ENCODE assay signal across 8 cellular contexts in genomic region chr1:236282719-236283118, GRCh38.
A peak's percentile ranks its signal among the peaks of the same experiment; 100 is the strongest.
DNase-seq lines count a peak whose midpoint lies in the region; ATAC-seq, FAIRE-seq and TF ChIP-seq lines count a peak whose summit lies in the region.

No MANE protein-coding gene starts in this region.

- H3K27me3 ChIP-seq in MM.1S (replicated peaks; ENCODE audit: insufficient read depth, low read length) (peaks cover 22% of the 10 kb centered on the region), neutrophil (peaks cover 25% of the 10 kb centered on the region)
- H3K27me3 ChIP-seq in effector memory CD4-positive, alpha-beta T cell (replicated peaks; ENCODE audit: control insufficient read depth, insufficient read depth, low read length, poor library complexity, severe bottlenecking), result no peaks in the 10 kb centered on the region

- H3K4me1 ChIP-seq in MM.1S (ENCODE audit: low read length) (peaks cover 12% of the 10 kb centered on the region), neutrophil (ENCODE audit: control insufficient read depth in 1 of 2, insufficient read depth in 1 of 2, low read depth in 1 of 2, low read length in 1 of 2) (peaks cover 15 to 17% of the 10 kb centered on the region in 2 experiments)
- H3K4me1 ChIP-seq in effector memory CD4-positive, alpha-beta T cell (ENCODE audit: control insufficient read depth, insufficient read depth, low read length, poor library complexity, severe bottlenecking), result peaks cover 10% of the 10 kb centered on the region

- peak overlapping the region; percentile 72; the same call in 1 of the 2 replicates for H2AFZ ChIP-seq in MM.1S (ENCODE audit: low read length)

- no peak for TF ChIP-seq CTCF in D721Med (IDR thresholded peaks at IDR 0.05; ENCODE audit: insufficient read depth, missing control alignments)
- TF ChIP-seq CTCF in MM.1S (IDR thresholded peaks at IDR 0.05; ENCODE audit: low read length), result no peak
- TF ChIP-seq CTCF in neutrophil (IDR thresholded peaks at IDR 0.05), result no peak

- no peaks in the 10 kb centered on the region for H3K9me2 ChIP-seq in MM.1S (replicated peaks; ENCODE audit: insufficient read depth, low read length)

- no peaks in the 10 kb centered on the region for H3K36me3 ChIP-seq in MM.1S (replicated peaks; ENCODE audit: insufficient read depth, low read length)
- H3K36me3 ChIP-seq in effector memory CD4-positive, alpha-beta T cell (ENCODE audit: control insufficient read depth, insufficient read depth, low read length), result peaks cover 5% of the 10 kb centered on the region
- H3K36me3 ChIP-seq in neutrophil, result no peaks in the 10 kb centered on the region

- peak overlapping the region; percentile 90 for H3K4me3 ChIP-seq in MM.1S (ENCODE audit: low read length)
- H3K4me3 ChIP-seq in effector memory CD4-positive, alpha-beta T cell (ENCODE audit: insufficient read depth, low read depth, low read length, poor library complexity, severe bottlenecking), result peak overlapping the region; percentile 98
- H3K4me3 ChIP-seq in neutrophil (ENCODE audit: low read depth in 1 of 2, low read length in 1 of 2), result peak overlapping the region; percentile 75 to 93

- H3K27ac ChIP-seq in MM.1S (ENCODE audit: low read length) (no peak overlapping the region), neutrophil (no peak overlapping the region)
- H3K27ac ChIP-seq in effector memory CD4-positive, alpha-beta T cell (ENCODE audit: insufficient read depth, low read length, poor library complexity, severe bottlenecking), result peak overlapping the region; percentile 81

- no peak overlapping the region for H3K9ac ChIP-seq in MM.1S (ENCODE audit: low read length)

- no peaks in the 10 kb centered on the region for H3K79me2 ChIP-seq in MM.1S (ENCODE audit: low read length)

- FAIRE-seq in D721Med (lab: Jason Lieb, UNC), result peak; percentile 32

- no peak for DNase-seq in D721Med (ENCODE audit: insufficient read length, low spot score)
- no peak for DNase-seq in MM.1S
- no peak for DNase-seq in effector memory CD4-positive, alpha-beta T cell
- DNase-seq in GM19240 (ENCODE audit: insufficient read length, low spot score), result no peak
- DNase-seq in stimulated activated CD4-positive, alpha-beta T cell treated with anti-CD3 and anti-CD28 coated beads, Interleukin-12 subunit alpha, Interleukin-12 subunit beta, amount 100 ng/mL, for 4 hours, result no peak

- H3F3A ChIP-seq in MM.1S (ENCODE audit: insufficient read depth, low read length), result peaks cover 13% of the 10 kb centered on the region; the same call in 1 of the 2 replicates

- no peak for ATAC-seq in GM21786 (IDR thresholded peaks at IDR 0.05; ENCODE audit: unreplicated experiment)
- ATAC-seq in GM21515 (IDR thresholded peaks at IDR 0.05; ENCODE audit: unreplicated experiment), result no peak

- H3K9me3 ChIP-seq in MM.1S (replicated peaks; ENCODE audit: insufficient read depth, low read length), result no peaks in the 10 kb centered on the region
- no peaks in the 10 kb centered on the region for H3K9me3 ChIP-seq in effector memory CD4-positive, alpha-beta T cell (ENCODE audit: control insufficient read depth, low read length)
- H3K9me3 ChIP-seq in neutrophil, result no peaks in the 10 kb centered on the region

- H3K4me2 ChIP-seq in MM.1S (ENCODE audit: low read depth, low read length), result peak overlapping the region; percentile 83

- no peaks in the 10 kb centered on the region for H4K20me1 ChIP-seq in MM.1S (ENCODE audit: insufficient read depth, low read length)
